In genomic region chr13:44396295-44396962, GRCh38 we compare ENCODE assay signal across 13 cellular contexts. TPM values are rescaled to one million over a fixed set of nuclear protein-coding genes. Genes with fewer than 3 reads are reported as not detected.
A peak's percentile ranks its signal among the peaks of the same experiment; 100 is the strongest.
DNase-seq lines count a peak whose midpoint lies in the region; TF ChIP-seq lines count a peak whose summit lies in the region.
"Had no signal": no experiment of that assay in that cellular context is flagged by ENCODE, and none has a peak within 500 bp of the region (broad histone marks: within the 10 kb centered on the region; RNA-seq: fewer than 3 reads in every experiment).

No MANE protein-coding gene starts in this region.

- H3K36me3 Mint-ChIP-seq in nephron (ENCODE audit: low read depth) (no peaks in the 10 kb centered on the region), type B pancreatic cell (no peaks in the 10 kb centered on the region)
- H3K36me3 Mint-ChIP-seq: activated naive CD4-positive, alpha-beta T cell treated with anti-CD3 and anti-CD28 coated beads, Interleukin-2, amount 10 ng/mL, durations not matched to agents 7 days and 5 days had no signal

- H3K27me3 ChIP-seq in adipocyte (replicated peaks; ENCODE audit: control insufficient read depth, insufficient read depth, low read length) = peaks cover 7% of the 10 kb centered on the region

- TF ChIP-seq CTCF in nephron (IDR thresholded peaks at IDR 0.05; ENCODE audit: unreplicated experiment in 3 of 3) (no peak), type B pancreatic cell (conservative IDR thresholded peaks at IDR 0.05) (no peak)

- H3K4me1 ChIP-seq in adipocyte (ENCODE audit: control insufficient read depth, insufficient read depth, low read length) = peaks cover 21% of the 10 kb centered on the region

- peak overlapping the region; percentile 91 to 97 (median 94) for H3K27ac Mint-ChIP-seq in nephron
- peak overlapping the region; percentile 41 for H3K27ac Mint-ChIP-seq in type B pancreatic cell
- H3K27ac Mint-ChIP-seq: activated naive CD4-positive, alpha-beta T cell treated with anti-CD3 and anti-CD28 coated beads, Interleukin-2, amount 10 ng/mL, durations not matched to agents 7 days and 5 days had no signal

- H3K27me3 Mint-ChIP-seq in nephron (ENCODE audit: low read depth) = peaks cover 20% of the 10 kb centered on the region
- peaks cover 21% of the 10 kb centered on the region for H3K27me3 Mint-ChIP-seq in type B pancreatic cell

- no peaks in the 10 kb centered on the region for H3K9me3 ChIP-seq in adipocyte (ENCODE audit: control insufficient read depth, low read length)

- peak overlapping the region; percentile 12 for H3K9ac ChIP-seq in adipocyte (ENCODE audit: low read length)

- peaks cover 70% of the 10 kb centered on the region for H3K4me1 Mint-ChIP-seq in nephron
- peaks cover 68% of the 10 kb centered on the region for H3K4me1 Mint-ChIP-seq in type B pancreatic cell (ENCODE audit: unreplicated experiment)
- H3K4me1 Mint-ChIP-seq: activated naive CD4-positive, alpha-beta T cell treated with anti-CD3 and anti-CD28 coated beads, Interleukin-2, amount 10 ng/mL, durations not matched to agents 7 days and 5 days had no signal

- H3K9me3 Mint-ChIP-seq in nephron (no peaks in the 10 kb centered on the region), type B pancreatic cell (no peaks in the 10 kb centered on the region)
- H3K9me3 Mint-ChIP-seq: activated naive CD4-positive, alpha-beta T cell treated with anti-CD3 and anti-CD28 coated beads, Interleukin-2, amount 10 ng/mL, durations not matched to agents 7 days and 5 days had no signal

- DNase-seq in adipocyte (ENCODE audit: low read depth) (no peak), globus pallidus (ENCODE audit: low spot score) (peak; percentile 20), type B pancreatic cell (ENCODE audit: extremely low spot score, unreplicated experiment) (no peak), 8988T (no peak), MV-4-11 (lab: John Stamatoyannopoulos, UW) (no peak)
- DNase-seq in effector CD4-positive, alpha-beta T cell = no peak
- DNase-seq: activated naive CD4-positive, alpha-beta T cell treated with anti-CD3 and anti-CD28 coated beads, Interleukin-2, amount 10 ng/mL, durations not matched to agents 7 days and 5 days; mammary epithelial cell; NCI-H1092 treated with DMSO at 0.1 percent for 48 hours; NCI-H226; stimulated activated CD4-positive, alpha-beta T cell treated with anti-CD3 and anti-CD28 coated beads, Interleukin-2, amount 100 ng/mL, for 24 hours had no signal

- H3K4me3 ChIP-seq in adipocyte (ENCODE audit: low read length) = no peak overlapping the region
- H3K4me3 ChIP-seq: GM12878 had no signal

- peak overlapping the region in 1 of 3 experiments; percentile 67 for H3K4me3 Mint-ChIP-seq in nephron
- no peak overlapping the region for H3K4me3 Mint-ChIP-seq in type B pancreatic cell
- H3K4me3 Mint-ChIP-seq: activated naive CD4-positive, alpha-beta T cell treated with anti-CD3 and anti-CD28 coated beads, Interleukin-2, amount 10 ng/mL, durations not matched to agents 7 days and 5 days had no signal

- H3K36me3 ChIP-seq in adipocyte (ENCODE audit: control insufficient read depth, insufficient read depth, low read length, severe bottlenecking) = no peaks in the 10 kb centered on the region

RNA-seq across cellular contexts. Expression of gene SERP2, which starts 22.8 kb away (rescaled TPM):
- total RNA-seq in type B pancreatic cell (ENCODE audit: low replicate concordance) = 3.6 and 6.1 TPM in 2 replicates
- total RNA-seq: GM12878 had no signal
